In genomic region chr9:104906441-104907277, GRCh38 we compare ENCODE assay signal across 14 cellular contexts. TPM values are rescaled to one million over a fixed set of nuclear protein-coding genes. Genes with fewer than 3 reads are reported as not detected.
DNase-seq lines count a peak whose midpoint lies in the region; ATAC-seq and TF ChIP-seq lines count a peak whose summit lies in the region.
"Had no signal": no experiment of that assay in that cellular context is flagged by ENCODE, and none has a peak within 500 bp of the region (broad histone marks: within the 10 kb centered on the region; RNA-seq: fewer than 3 reads in every experiment).

No MANE protein-coding gene starts in this region.

- TF ChIP-seq CTCF in AG10803 (conservative IDR thresholded peaks at IDR 0.05; ENCODE audit: low read length) = no peak
- no peak for TF ChIP-seq CTCF in foreskin keratinocyte (conservative IDR thresholded peaks at IDR 0.05)

- peaks cover 18% of the 10 kb centered on the region for H3K36me3 ChIP-seq in adipocyte (ENCODE audit: control insufficient read depth, insufficient read depth, low read length, severe bottlenecking)

- peaks cover 84% of the 10 kb centered on the region for H3K4me1 ChIP-seq in adipocyte (ENCODE audit: control insufficient read depth, insufficient read depth, low read length)
- peaks cover 43% of the 10 kb centered on the region for H3K4me1 ChIP-seq in foreskin keratinocyte

- no peaks in the 10 kb centered on the region for H3K27me3 ChIP-seq in adipocyte (replicated peaks; ENCODE audit: control insufficient read depth, insufficient read depth, low read length)
- no peaks in the 10 kb centered on the region for H3K27me3 ChIP-seq in foreskin keratinocyte

- H3K9ac ChIP-seq in adipocyte (ENCODE audit: low read length) = peak overlapping the region; percentile 80

- no peak overlapping the region for H3K27ac ChIP-seq in foreskin keratinocyte

- no peaks in the 10 kb centered on the region for H3K9me3 ChIP-seq in adipocyte (ENCODE audit: control insufficient read depth, low read length)

- DNase-seq in AG10803 (ENCODE audit: low read depth) (peak; percentile 93), adipocyte (ENCODE audit: low read depth) (peak; percentile 64), foreskin keratinocyte (no peak), renal cortical epithelial cell (ENCODE audit: low read depth) (peak; percentile 50)
- DNase-seq: activated CD4-positive, alpha-beta T cell treated with anti-CD3 and anti-CD28 coated beads for 1 hour; activated naive CD8-positive, alpha-beta T cell treated with anti-CD3 and anti-CD28 coated beads for 36 hours; NCI-H1105 treated with DMSO at 0.1 percent for 48 hours; OCI-M1; stimulated activated CD4-positive, alpha-beta T cell treated with anti-CD3 and anti-CD28 coated beads, Interleukin-4, amount 100 ng/mL, for 4 hours had no signal

- H3K4me3 ChIP-seq in AG10803 (ENCODE audit: low read length) (no peak overlapping the region), adipocyte (ENCODE audit: low read length) (peak overlapping the region; percentile 68)

- ATAC-seq in foreskin keratinocyte (peak; percentile 16), HG03280 (IDR thresholded peaks at IDR 0.05; ENCODE audit: unreplicated experiment) (no peak), HG03039 (IDR thresholded peaks at IDR 0.05; ENCODE audit: unreplicated experiment) (no peak), HG02870 (IDR thresholded peaks at IDR 0.05; ENCODE audit: unreplicated experiment) (no peak), HG02840 (IDR thresholded peaks at IDR 0.05; ENCODE audit: low FRiP score, unreplicated experiment) (no peak)
- ATAC-seq: natural killer cell treated with Interleukin-12 subunit alpha and Interleukin-12 subunit beta and Interleukin-15 and Interleukin-18, amount 100 ng/mL, for 72 hours had no signal

RNA-seq across cellular contexts. Expression of gene ABCA1, which starts 21.3 kb away (rescaled TPM):
- total RNA-seq in foreskin keratinocyte (24.3 and 24.5 TPM in 2 replicates), renal cortical epithelial cell (25.7 and 48.2 TPM in 2 replicates)
- 2.2 and 2.6 TPM in 2 replicates for polyA plus RNA-seq in foreskin keratinocyte

Comparison
In these comparisons a context has a peak if more than half of its experiments do, and no peak if none do; other contexts are left out.
1. DNase-seq: peak in AG10803 (single experiment), adipocyte (single experiment) and renal cortical epithelial cell (single experiment); none in foreskin keratinocyte (0 of 2).